8 cellular contexts compared by ENCODE assay signal in genomic region chr3:149247929-149248691, GRCh38. TPM values are rescaled to one million over a fixed set of nuclear protein-coding genes. Genes with fewer than 3 reads are reported as not detected.
A peak's percentile ranks its signal among the peaks of the same experiment; 100 is the strongest.
DNase-seq lines count a peak whose midpoint lies in the region; ATAC-seq, FAIRE-seq and TF ChIP-seq lines count a peak whose summit lies in the region.

No MANE protein-coding gene starts in this region.

- no peaks in the 10 kb centered on the region for H3K36me3 ChIP-seq in K562 (ENCODE audit: control insufficient read depth, insufficient read depth, low read length)

- no TSS peak for BruUV-seq in K562 (replicated peaks; lab: Mats Ljungman, UMichigan)

- DNase-seq in GM12865 (ENCODE audit: low read depth) (peak; percentile 72), K562 (ENCODE audit: extremely low read depth in 1 of 4, low spot score in 3 of 4) (no peak), NCI-H2171 treated with DMSO at 0.1 percent for 48 hours (lab: John Stamatoyannopoulos, UW) (no peak), Kasumi-1 (lab: John Stamatoyannopoulos, UW) (no peak), NOMO-1 treated with dmso at 0.1 percent for 144 hours (lab: John Stamatoyannopoulos, UW; ENCODE audit: unreplicated experiment) (no peak)
- DNase-seq in stimulated activated naive CD8-positive, alpha-beta T cell treated with anti-CD3 and anti-CD28 coated beads, Interleukin-15, Interleukin-2, amounts not matched to agents 100 U/mL and 50 U/mL, for 24 hours, result peak; percentile 55

- CTCF ChIA-PET in K562 (lab: Yijun Ruan, JAX; ENCODE audit: low intra/inter-chr PET ratio), result no interaction called here

- H2AFZ ChIP-seq in K562 (ENCODE audit: low read depth, low read length), result no peak overlapping the region

- peak; percentile 49; the same call in 1 of the 2 replicates for TF ChIP-seq EP300 in K562 (IDR thresholded peaks at IDR 0.05; ENCODE audit: low read length)

- H3K4me1 ChIP-seq in K562 (replicated peaks in 1 of 2; ENCODE audit: control insufficient read depth in 2 of 2, insufficient read depth in 2 of 2, low read length in 2 of 2), result peaks cover 0 to 4% of the 10 kb centered on the region in 2 experiments; a peak in 2 of 5 replicates

- no peaks in the 10 kb centered on the region for H4K20me1 ChIP-seq in K562 (replicated peaks; ENCODE audit: control insufficient read depth, insufficient read depth, low read length)

- no peak overlapping the region; the same call in 1 of the 2 replicates for H3K4me3 ChIP-seq in GM12865 (ENCODE audit: low read depth, low read length)
- H3K4me3 ChIP-seq in K562, result no peak overlapping the region

- POLR2A ChIA-PET in K562 (lab: Yijun Ruan, JAX), result interaction anchor here (0.7 kb wide), 1 partner anchor 15 kb away, joined by 3 read pairs; no protein-coding TSS in a partner anchor

- ATAC-seq in GM21367 (IDR thresholded peaks at IDR 0.05; ENCODE audit: unreplicated experiment) (peak; percentile 49), HG03521 (IDR thresholded peaks at IDR 0.05; ENCODE audit: unreplicated experiment) (peak; percentile 45), K562 (no peak)
- peak; percentile 85 for ATAC-seq in stimulated activated naive CD8-positive, alpha-beta T cell treated with anti-CD3 and anti-CD28 coated beads, Interleukin-15, Interleukin-2, amounts not matched to agents 100 U/mL and 50 U/mL, for 24 hours

- TF ChIP-seq POLR2A in K562 (conservative IDR thresholded peaks at IDR 0.05), result no peak

- WGBS in K562 (ENCODE audit: insufficient coverage, low coverage, missing lambda C conversion rate), result 4% methylated on average over 5 of the region's 5 CpGs

- no peak for TF ChIP-seq RAD21 in K562 (CRISPR knock-in tag; conservative IDR thresholded peaks at IDR 0.05 in 1 of 2, IDR thresholded peaks at IDR 0.05 in 1 of 2)

- no peaks in the 10 kb centered on the region; a peak in 1 of 5 replicates for H3K27me3 ChIP-seq in K562 (ENCODE audit: control insufficient read depth in 2 of 2, insufficient read depth in 2 of 2, low read length in 2 of 2)

- in situ Hi-C loops in K562 (cut with MboI), result no loop called here

- H3K9me3 ChIP-seq in K562 (replicated peaks; ENCODE audit: control insufficient read depth, insufficient read depth, low read depth, low read length), result no peaks in the 10 kb centered on the region

- no peak for TF ChIP-seq CTCF in GM12865 (IDR thresholded peaks at IDR 0.05; ENCODE audit: insufficient read depth, low read depth, low read length, missing control alignments)
- TF ChIP-seq CTCF in K562 (IDR thresholded peaks at IDR 0.05 in 2 of 3, conservative IDR thresholded peaks at IDR 0.05 in 1 of 3; ENCODE audit: insufficient read depth in 2 of 3, low read depth in 1 of 3, low read length in 3 of 3), result no peak

- no peaks in the 10 kb centered on the region for H3K9me1 ChIP-seq in K562 (ENCODE audit: control insufficient read depth, insufficient read depth, low read length)

- no peaks in the 10 kb centered on the region for H3K79me2 ChIP-seq in K562 (ENCODE audit: control insufficient read depth, insufficient read depth, low read length)

- H3K9ac ChIP-seq in K562 (ENCODE audit: insufficient read depth in 1 of 2, low read depth in 2 of 2, low read length in 2 of 2), result no peak overlapping the region

- intact Hi-C loops in K562 (cut with micrococcal nuclease), result no loop called here

- no peak overlapping the region for H3K4me2 ChIP-seq in K562 (ENCODE audit: insufficient read depth, low read length)

- FAIRE-seq in K562 (lab: Jason Lieb, UNC), result peak; percentile 63

- no peak overlapping the region for H3K27ac ChIP-seq in K562 (ENCODE audit: extremely low read depth, low read depth, low read length)

TF ChIP-seq in K562, 482 proteins besides CTCF, POLR2A, EP300 and RAD21 (continues in another document):
- TF ChIP-seq SIN3A (IDR thresholded peaks at IDR 0.05; ENCODE audit: borderline replicate concordance in 2 of 2, control insufficient read depth in 1 of 2, low read depth in 2 of 2, low read length in 2 of 2), result no peak
- no peak for TF ChIP-seq SNRNP70 (optimal IDR thresholded peaks at IDR 0.05; ENCODE audit: low read depth, low read length)
- peak; percentile 71 for TF ChIP-seq EGR1 (conservative IDR thresholded peaks at IDR 0.05)
- no peak for TF ChIP-seq SREBF1 (IDR thresholded peaks at IDR 0.05; ENCODE audit: borderline replicate concordance, low read depth, low read length)
- peak; percentile 62; the same call in 1 of the 2 replicates for TF ChIP-seq TEAD4 (IDR thresholded peaks at IDR 0.05; ENCODE audit: low read length)
- no peak for TF ChIP-seq TEAD4 (CRISPR knock-in tag; IDR thresholded peaks at IDR 0.05; ENCODE audit: borderline replicate concordance)
- no peak for TF ChIP-seq LEF1 (IDR thresholded peaks at IDR 0.05)
- TF ChIP-seq E2F4 (CRISPR knock-in tag; IDR thresholded peaks at IDR 0.05; ENCODE audit: low read depth), result no peak
- no peak for TF ChIP-seq POLR2H (tag; IDR thresholded peaks at IDR 0.05; ENCODE audit: low read depth)
- no peak for TF ChIP-seq ZNF785 (CRISPR knock-in tag; IDR thresholded peaks at IDR 0.05)
- peak; percentile 16 for TF ChIP-seq ZFP36 (IDR thresholded peaks at IDR 0.05; ENCODE audit: low read depth, low read length, partially characterized antibody)
- TF ChIP-seq, protein P1, sequence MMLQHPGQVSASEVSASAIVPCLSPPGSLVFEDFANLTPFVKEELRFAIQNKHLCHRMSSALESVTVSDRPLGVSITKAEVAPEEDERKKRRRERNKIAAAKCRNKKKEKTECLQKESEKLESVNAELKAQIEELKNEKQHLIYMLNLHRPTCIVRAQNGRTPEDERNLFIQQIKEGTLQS (IDR thresholded peaks at IDR 0.05), result 0 out of 2 replicates have a peak, but pooled peaks have one; percentile 45
- TF ChIP-seq, protein P1 (CRISPR knock-in tag; conservative IDR thresholded peaks at IDR 0.05), result no peak
- no peak for TF ChIP-seq GATAD2A (IDR thresholded peaks at IDR 0.05)
- TF ChIP-seq RCOR1 (IDR thresholded peaks at IDR 0.05; ENCODE audit: borderline replicate concordance in 1 of 2, low read depth in 2 of 2, low read length in 2 of 2), result peak in 1 of 2 experiments; percentile 70; a peak in 2 of 4 replicates
- TF ChIP-seq FOS (IDR thresholded peaks at IDR 0.05; ENCODE audit: extremely low read depth, insufficient read length), result no peak
- TF ChIP-seq FOXK2 (conservative IDR thresholded peaks at IDR 0.05 in 1 of 2, IDR thresholded peaks at IDR 0.05 in 1 of 2; ENCODE audit: low read depth in 2 of 2), result no peak
- TF ChIP-seq DLX4 (CRISPR knock-in tag; IDR thresholded peaks at IDR 0.05), result no peak

RNA-seq across cellular contexts. Expression of gene CP, which starts 26.5 kb away (rescaled TPM):
- not detected in 2 replicates for total RNA-seq in K562 (2011; cell fraction: chromatin; rRNA removed; ENCODE audit: low replicate concordance)
- not detected in 2 replicates for total RNA-seq in K562 (2011; cell fraction: nucleolus; rRNA removed)
- total RNA-seq in K562 (2011; cell fraction: nucleoplasm; rRNA removed), result not detected in 2 replicates
- not detected in 2 replicates for total RNA-seq in K562 (2014; rRNA removed)
- total RNA-seq in K562 (2014; rRNA removed; fragmentation: Illumina TruSeq; extraction: Trizol), result not detected in 2 replicates
- not detected in 2 replicates for total RNA-seq in K562 (2015; rRNA removed; fragmentation: Illumina TruSeq; extraction: Trizol)
- 0.49 and 0.75 TPM in 2 replicates for total RNA-seq in K562 (2021)
- polyA plus RNA-seq in K562 (2011; rRNA removed), result not detected in 2 replicates
- not detected in 2 replicates for polyA plus RNA-seq in K562 (2011; cell fraction: cytosol; rRNA removed)
- polyA plus RNA-seq in K562 (2011; cell fraction: nucleus; rRNA removed), result not detected in 2 replicates
- not detected in 2 replicates for polyA plus RNA-seq in K562 (2012)
- not detected in 2 replicates for polyA plus RNA-seq in K562 (2014; fragmentation: Illumina TruSeq; extraction: Trizol)
- polyA plus RNA-seq in K562 (2014; fragmentation: Nextera tagmentation; extraction: Ambion mirVana), result not detected
- polyA plus RNA-seq in K562 (2014; rRNA removed), result 0.30 TPM in 1 of 2 replicates, not detected in the other
- 0.11 TPM in 1 of 2 replicates, not detected in the other for polyA minus RNA-seq in K562 (2011; rRNA and poly(A)+ RNA removed)
- polyA minus RNA-seq in K562 (2011; cell fraction: cytosol; rRNA and poly(A)+ RNA removed), result 4.3 TPM in 1 of 2 replicates, not detected in the other
- polyA minus RNA-seq in K562 (2011; cell fraction: nucleus; rRNA and poly(A)+ RNA removed), result not detected in 2 replicates

Comparison
In these comparisons a context has a peak if more than half of its experiments do, and no peak if none do; other contexts are left out.
1. DNase-seq: peak in GM12865 (single experiment) and stimulated activated naive CD8-positive, alpha-beta T cell treated with anti-CD3 and anti-CD28 coated beads, Interleukin-15, Interleukin-2, amounts not matched to agents 100 U/mL and 50 U/mL, for 24 hours (single experiment); none in K562 (0 of 4), NCI-H2171 treated with DMSO at 0.1 percent for 48 hours (single experiment), Kasumi-1 (0 of 2) and NOMO-1 treated with dmso at 0.1 percent for 144 hours (single experiment).